In genomic region chr15:77255385-77255784, GRCh38 we compare ENCODE assay signal across 33 cellular contexts.
"Had no signal": no experiment of that assay in that cellular context is flagged by ENCODE, and none has a peak within 500 bp of the region (broad histone marks: within the 10 kb centered on the region; RNA-seq: fewer than 3 reads in every experiment).

No MANE protein-coding gene starts in this region.

- FAIRE-seq: astrocyte, bronchial epithelial cell, colon had no signal

- H3K27me3 ChIP-seq: adrenal gland, ascending aorta, body of pancreas, brain microvascular endothelial cell, breast epithelium, cardiac muscle cell had no signal

- H3K4me1 ChIP-seq: adrenal gland, ascending aorta, breast epithelium had no signal

- H3K36me3 ChIP-seq: adrenal gland, breast epithelium, cardiac muscle cell had no signal

- H3K9me3 ChIP-seq: adrenal gland, ascending aorta, body of pancreas, breast epithelium had no signal

- H3K27ac ChIP-seq: adrenal gland, ascending aorta, body of pancreas, brain microvascular endothelial cell, breast epithelium, cardiac muscle cell had no signal

- H3K4me3 ChIP-seq: adrenal gland, ascending aorta, body of pancreas, breast epithelium, cardiac muscle cell had no signal

- DNase-seq: activated effector memory CD4-positive, alpha-beta T cell treated with anti-CD3 and anti-CD28 coated beads, Interleukin-2, amount 50 U/mL, for 16 hours; activated effector memory CD4-positive, alpha-beta T cell treated with Interleukin-2 at 50 U/mL for 16 hours; activated gamma-delta T cell; activated gamma-delta T cell treated with Interleukin-2 at 50 U/mL for 16 hours; activated naive CD4-positive, alpha-beta T cell; activated naive CD4-positive, alpha-beta T cell treated with anti-CD3 and anti-CD28 coated beads for 36 hours; activated naive CD4-positive, alpha-beta T cell treated with anti-CD3 and anti-CD28 coated beads, Interleukin-2, amount 10 ng/mL, durations not matched to agents 7 days and 5 days; activated naive CD4-positive, alpha-beta T cell treated with anti-CD3 and anti-CD28 coated beads, Interleukin-2, amount 50 U/mL, for 16 hours; activated naive CD4-positive, alpha-beta T cell treated with Interleukin-2 at 50 U/mL for 16 hours; activated naive CD8-positive, alpha-beta T cell treated with anti-CD3 and anti-CD28 coated beads for 36 hours; activated naive CD8-positive, alpha-beta T cell treated with anti-CD3 and anti-CD28 coated beads, Interleukin-2, amount 10 ng/mL, durations not matched to agents 7 days and 5 days; activated naive CD8-positive, alpha-beta T cell treated with anti-CD3 and anti-CD28 coated beads, Interleukin-2, amount 50 U/mL, for 24 hours; activated T-cell treated with anti-CD3 and anti-CD28 coated beads, Interleukin-2, amount 50 U/mL, for 4 hours; activated T-cell treated with anti-CD3 and anti-CD28 coated beads, Interleukin-2, amount 50 U/mL, for 48 hours; activated T-cell treated with anti-CD3 and anti-CD28 coated beads, Interleukin-2, amount 50 U/mL, for 72 hours; adrenal gland; amniotic stem cell; amygdala; anterior cingulate cortex; aorta; body of pancreas; brain microvascular endothelial cell; caudate nucleus; central memory CD4-positive, alpha-beta T cell; cerebellar nuclear complex had no signal

- ATAC-seq: activated naive CD4-positive, alpha-beta T cell treated with anti-CD3 and anti-CD28 coated beads, Interleukin-2, amount 50 U/mL, for 72 hours; activated naive CD8-positive, alpha-beta T cell treated with anti-CD3 and anti-CD28 coated beads, Interleukin-2, amount 50 U/mL, for 24 hours; activated T-cell treated with anti-CD3 and anti-CD28 coated beads, Interleukin-2, amount 50 U/mL, for 4 hours; activated T-cell treated with anti-CD3 and anti-CD28 coated beads, Interleukin-2, amount 50 U/mL, for 72 hours; activated T-helper 17 cell treated with anti-CD3 and anti-CD28 coated beads, Interleukin-2, amount 50 U/mL, for 72 hours; body of pancreas had no signal
